Comparison of ENCODE assay signal across 9 cellular contexts in the genomic region with DNA sequence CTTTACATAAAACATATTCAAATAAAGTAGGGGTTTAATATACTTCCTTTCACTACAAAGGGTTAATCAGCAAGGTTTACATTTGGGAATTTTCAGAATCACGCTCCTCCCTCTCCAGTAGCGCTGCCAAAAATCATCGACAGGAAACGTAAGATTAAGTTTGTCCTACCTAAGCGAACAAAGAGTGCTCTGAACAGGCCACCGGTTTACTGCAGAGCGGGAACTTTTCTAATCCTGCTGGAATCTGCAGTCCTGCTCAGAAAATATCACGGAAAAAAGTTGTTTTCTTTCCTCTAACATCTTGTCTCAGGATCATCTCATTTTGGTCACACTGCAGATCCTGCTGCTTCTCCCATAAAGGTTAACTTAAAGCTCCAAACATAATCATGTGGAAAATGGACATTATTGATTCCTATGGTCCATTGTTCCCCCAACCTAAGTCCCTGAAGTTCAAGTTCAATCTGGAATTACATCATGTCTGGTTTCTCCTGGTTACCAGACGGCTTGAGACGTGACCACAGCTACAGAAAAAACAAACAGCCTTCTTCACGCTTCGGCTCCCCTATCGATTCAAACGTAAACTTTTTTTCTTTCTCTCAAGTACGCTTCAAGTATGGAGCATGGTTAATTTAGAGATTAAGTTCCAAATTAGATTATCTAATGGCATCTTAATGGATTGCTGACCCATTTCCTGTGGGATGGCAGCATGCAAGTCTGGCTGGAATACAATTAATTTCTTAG.
A peak's percentile ranks its signal among the peaks of the same experiment; 100 is the strongest.
DNase-seq lines count a peak whose midpoint lies in the region; ATAC-seq and TF ChIP-seq lines count a peak whose summit lies in the region.
"Had no signal": no experiment of that assay in that cellular context is flagged by ENCODE, and none has a peak within 500 bp of the region (broad histone marks: within the 10 kb centered on the region; RNA-seq: fewer than 3 reads in every experiment).

No MANE protein-coding gene starts in this region.

- no peak for TF ChIP-seq CTCF in lung (IDR thresholded peaks at IDR 0.05; ENCODE audit: control extremely low read depth, extremely low read depth)

- H3K27ac ChIP-seq in cingulate gyrus (ENCODE audit: low read depth, low read length) (peak overlapping the region; percentile 31), lung (ENCODE audit: low read depth in 1 of 2, low read length in 1 of 2) (peak overlapping the region; percentile 60 to 87)
- H3K27ac ChIP-seq: C4-2B had no signal

- no peak overlapping the region for H3K27ac Mint-ChIP-seq in stimulated activated memory B cell treated with anti-CD40 and anti-IgM and Interleukin-4, amounts not matched to agents 10 μg/mL and 1 μg/mL and 100 μg/mL, for 72 hours

- H3K27me3 ChIP-seq in lung (ENCODE audit: control insufficient read depth, insufficient read depth) = no peaks in the 10 kb centered on the region

- ATAC-seq in lung (ENCODE audit: insufficient read depth, low FRiP score) = no peak
- ATAC-seq in stimulated activated memory B cell treated with anti-CD40 and anti-IgM and Interleukin-4, amounts not matched to agents 10 μg/mL and 1 μg/mL and 100 μg/mL, for 72 hours = no peak

- H3K36me3 ChIP-seq in lung (ENCODE audit: control insufficient read depth in 2 of 2, insufficient read depth in 2 of 2, low read length in 2 of 2) = peaks cover 0 to 4% of the 10 kb centered on the region in 2 donors

- 30 to 60% methylated on average over 15 of the region's 15 CpGs for WGBS in lung, 2 donors

- H3K9me3 Mint-ChIP-seq in stimulated activated memory B cell treated with anti-CD40 and anti-IgM and Interleukin-4, amounts not matched to agents 10 μg/mL and 1 μg/mL and 100 μg/mL, for 72 hours = no peaks in the 10 kb centered on the region

- DNase-seq in A172 (ENCODE audit: low spot score) = peak; percentile 46
- DNase-seq in NCI-H2029 treated with DMSO at 0.1 percent for 48 hours (lab: John Stamatoyannopoulos, UW) = peak; percentile 55
- no peak for DNase-seq in lung (ENCODE audit: low spot score)
- no peak for DNase-seq in activated naive CD4-positive, alpha-beta T cell treated with Interleukin-2 at 50 U/mL for 16 hours
- DNase-seq in activated CD4-positive, CD25-positive, alpha-beta regulatory T cell (lab: John Stamatoyannopoulos, UW) = no peak
- DNase-seq in GOT3 (lab: John Stamatoyannopoulos, UW) = no peak

- H3K9me3 ChIP-seq in lung (ENCODE audit: control insufficient read depth in 2 of 2, insufficient read depth in 1 of 2, low read length in 1 of 2) = no peaks in the 10 kb centered on the region

- H3K4me1 Mint-ChIP-seq in stimulated activated memory B cell treated with anti-CD40 and anti-IgM and Interleukin-4, amounts not matched to agents 10 μg/mL and 1 μg/mL and 100 μg/mL, for 72 hours = no peaks in the 10 kb centered on the region

- H3K4me1 ChIP-seq in lung (ENCODE audit: control insufficient read depth in 2 of 2, insufficient read depth in 2 of 2, low read length in 2 of 2) = peaks cover 1 to 29% of the 10 kb centered on the region in 2 donors

- H3K27me3 Mint-ChIP-seq in stimulated activated memory B cell treated with anti-CD40 and anti-IgM and Interleukin-4, amounts not matched to agents 10 μg/mL and 1 μg/mL and 100 μg/mL, for 72 hours = no peaks in the 10 kb centered on the region

- H3K4me3 Mint-ChIP-seq in stimulated activated memory B cell treated with anti-CD40 and anti-IgM and Interleukin-4, amounts not matched to agents 10 μg/mL and 1 μg/mL and 100 μg/mL, for 72 hours = no peak overlapping the region

- no peaks in the 10 kb centered on the region for H3K36me3 Mint-ChIP-seq in stimulated activated memory B cell treated with anti-CD40 and anti-IgM and Interleukin-4, amounts not matched to agents 10 μg/mL and 1 μg/mL and 100 μg/mL, for 72 hours

- H3K4me3 ChIP-seq in lung = no peak overlapping the region

Comparison
In these comparisons a context has a peak if more than half of its experiments do, and no peak if none do; other contexts are left out.
1. DNase-seq: peak in A172 (single experiment) and NCI-H2029 treated with DMSO at 0.1 percent for 48 hours (single experiment); none in lung (single experiment), activated naive CD4-positive, alpha-beta T cell treated with Interleukin-2 at 50 U/mL for 16 hours (single experiment), activated CD4-positive, CD25-positive, alpha-beta regulatory T cell (0 of 4) and GOT3 (single experiment).